8 cellular contexts compared by ENCODE assay signal in genomic region chr12:57842342-57843294, GRCh38. TPM values are rescaled to one million over a fixed set of nuclear protein-coding genes. Genes with fewer than 3 reads are reported as not detected.
DNase-seq lines count a peak whose midpoint lies in the region; ATAC-seq and TF ChIP-seq lines count a peak whose summit lies in the region.

No MANE protein-coding gene starts in this region.

- no peak overlapping the region for H2AFZ ChIP-seq in neuron (ENCODE audit: low read depth, low read length)

- H3K4me3 Mint-ChIP-seq in CD4-positive, CD25-positive, alpha-beta regulatory T cell: peak overlapping the region; percentile 92 to 96 (median 94)

- peak in 1 of 2 donors; percentile 18 for ATAC-seq in CD4-positive, CD25-positive, alpha-beta regulatory T cell (ENCODE audit: low read depth in 2 of 2)
- no peak for ATAC-seq in GM18511 (IDR thresholded peaks at IDR 0.05; ENCODE audit: unreplicated experiment)

- H3K27ac ChIP-seq in CD4-positive, CD25-positive, alpha-beta regulatory T cell (ENCODE audit: insufficient read depth, low read length, poor library complexity, severe bottlenecking): peak overlapping the region; percentile 83
- H3K27ac ChIP-seq in colonic mucosa: peak overlapping the region; percentile 2

- no peaks in the 10 kb centered on the region for H3K9me3 Mint-ChIP-seq in CD4-positive, CD25-positive, alpha-beta regulatory T cell

- H3K9me3 ChIP-seq in CD4-positive, CD25-positive, alpha-beta regulatory T cell (ENCODE audit: control insufficient read depth in 2 of 2, low read length in 2 of 2): no peaks in the 10 kb centered on the region
- H3K9me3 ChIP-seq in colonic mucosa (no peaks in the 10 kb centered on the region), neuron (ENCODE audit: low read length) (no peaks in the 10 kb centered on the region)

- peaks cover 9% of the 10 kb centered on the region for H3K36me3 Mint-ChIP-seq in CD4-positive, CD25-positive, alpha-beta regulatory T cell

- TF ChIP-seq CTCF in colonic mucosa (IDR thresholded peaks at IDR 0.05): no peak

- no peaks in the 10 kb centered on the region for H3K36me3 ChIP-seq in CD4-positive, CD25-positive, alpha-beta regulatory T cell (ENCODE audit: control insufficient read depth, insufficient read depth, low read length)
- H3K36me3 ChIP-seq in colonic mucosa (no peaks in the 10 kb centered on the region), neuron (ENCODE audit: insufficient read depth, low read length) (peaks cover 10% of the 10 kb centered on the region)

- intact Hi-C loops in colonic mucosa (cut with DNase I): no loop called here

- peaks cover 29 to 74% (median 61%) of the 10 kb centered on the region in 4 donors for H3K4me1 Mint-ChIP-seq in CD4-positive, CD25-positive, alpha-beta regulatory T cell

- peak overlapping the region in 2 of 3 donors; percentile 71 to 93 for H3K27ac Mint-ChIP-seq in CD4-positive, CD25-positive, alpha-beta regulatory T cell

- peak overlapping the region; percentile 30 to 52 for H3K9ac ChIP-seq in colonic mucosa (ENCODE audit: low read depth in 2 of 2, low read length in 2 of 2)

- peak in 2 of 3 donors; percentile 34 to 47 for DNase-seq in CD4-positive, CD25-positive, alpha-beta regulatory T cell
- peak; percentile 56 for DNase-seq in NCI-H510A treated with DMSO at 0.1 percent for 48 hours (lab: John Stamatoyannopoulos, UW)
- peak; percentile 42 for DNase-seq in colonic mucosa
- no peak for DNase-seq in NCI-H1092 treated with DMSO at 0.1 percent for 48 hours (lab: John Stamatoyannopoulos, UW)
- DNase-seq in GDM1 (lab: John Stamatoyannopoulos, UW): no peak
- DNase-seq in AML-193 (lab: John Stamatoyannopoulos, UW): no peak

- H3K27me3 Mint-ChIP-seq in CD4-positive, CD25-positive, alpha-beta regulatory T cell: peaks cover 4% of the 10 kb centered on the region

- peak overlapping the region; percentile 73 for H3K4me3 ChIP-seq in CD4-positive, CD25-positive, alpha-beta regulatory T cell (ENCODE audit: low read depth, low read length)
- H3K4me3 ChIP-seq in colonic mucosa (no peak overlapping the region), neuron (ENCODE audit: low read length) (peak overlapping the region; percentile 32)

- H3K27me3 ChIP-seq in CD4-positive, CD25-positive, alpha-beta regulatory T cell (ENCODE audit: control insufficient read depth, insufficient read depth, low read length): no peaks in the 10 kb centered on the region
- H3K27me3 ChIP-seq in colonic mucosa (no peaks in the 10 kb centered on the region), neuron (ENCODE audit: insufficient read depth, low read length) (no peaks in the 10 kb centered on the region)

- peaks cover 81% of the 10 kb centered on the region for H3K4me1 ChIP-seq in CD4-positive, CD25-positive, alpha-beta regulatory T cell (ENCODE audit: control insufficient read depth, insufficient read depth, low read length, poor library complexity, severe bottlenecking)
- H3K4me1 ChIP-seq in colonic mucosa (peaks cover 55% of the 10 kb centered on the region), neuron (ENCODE audit: insufficient read depth, low read length) (peaks cover 60% of the 10 kb centered on the region)

RNA-seq across cellular contexts. Expression of gene CTDSP2, which starts 3.9 kb away (rescaled TPM):
- total RNA-seq in CD4-positive, CD25-positive, alpha-beta regulatory T cell: 121 TPM
- polyA plus RNA-seq in CD4-positive, CD25-positive, alpha-beta regulatory T cell: 10 to 100 TPM; 45.7 to 54.4 (median 52.5) TPM
- 100 to 1,000 TPM; 131 to 200 TPM for total RNA-seq in colonic mucosa

RNA-seq across cellular contexts. Expression of gene AVIL, which starts 24.1 kb away (rescaled TPM):
- 2.0 TPM for total RNA-seq in CD4-positive, CD25-positive, alpha-beta regulatory T cell
- polyA plus RNA-seq in CD4-positive, CD25-positive, alpha-beta regulatory T cell: under 1 TPM; 0.15 to 0.25 (median 0.19) TPM
- 1 to 10 TPM; 5.1 to 8.1 TPM for total RNA-seq in colonic mucosa

Comparison
In these comparisons a context has a peak if more than half of its experiments do, and no peak if none do; other contexts are left out.
1. DNase-seq: peak in CD4-positive, CD25-positive, alpha-beta regulatory T cell (2 of 3), NCI-H510A treated with DMSO at 0.1 percent for 48 hours (single experiment) and colonic mucosa (single experiment); none in NCI-H1092 treated with DMSO at 0.1 percent for 48 hours (single experiment), GDM1 (single experiment) and AML-193 (0 of 2).